ENCODE assay signal across 21 cellular contexts in the genomic region with DNA sequence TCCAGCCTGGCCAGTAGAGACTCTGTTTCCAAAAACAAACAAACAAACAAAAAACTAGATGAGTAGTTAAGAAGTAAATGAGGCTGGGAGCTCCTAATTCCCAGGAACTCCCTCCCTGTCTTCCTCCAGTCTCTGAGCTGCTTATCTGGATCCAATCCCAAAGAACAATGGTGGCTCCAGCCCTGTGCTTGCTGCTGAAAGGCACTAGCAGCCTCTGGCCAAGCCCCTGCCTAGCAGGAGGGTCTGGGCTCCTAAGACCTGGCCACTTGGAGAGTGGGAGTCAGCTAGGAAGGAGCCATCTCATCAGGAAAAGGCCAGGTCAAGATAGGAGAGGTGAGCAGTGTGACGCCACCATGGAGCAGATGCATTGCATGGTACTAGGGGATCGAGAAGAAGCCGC. TPM values are rescaled to one million over a fixed set of nuclear protein-coding genes. Genes with fewer than 3 reads are reported as not detected.
DNase-seq lines count a peak whose midpoint lies in the region; ATAC-seq and TF ChIP-seq lines count a peak whose summit lies in the region.
"Had no signal": no experiment of that assay in that cellular context is flagged by ENCODE, and none has a peak within 500 bp of the region (broad histone marks: within the 10 kb centered on the region; RNA-seq: fewer than 3 reads in every experiment).

No MANE protein-coding gene starts in this region.

- H3K4me1 Mint-ChIP-seq in central memory CD8-positive, alpha-beta T cell = peaks cover 51% of the 10 kb centered on the region
- H3K4me1 Mint-ChIP-seq in natural killer cell = peaks cover 35 to 43% of the 10 kb centered on the region in 2 donors

- intact Hi-C loops in heart right ventricle (cut with DNase I) = loop anchor here in 3 of 10 donors (5.0 to 10.0 kb wide), 3 partner anchors 40 to 273 kb away; a partner anchor contains a TSS
- intact Hi-C loops in left ventricle myocardium superior (cut with micrococcal nuclease) = no loop called here
- intact Hi-C loops in natural killer cell (cut with micrococcal nuclease) = no loop called here
- intact Hi-C loops in uterus (cut with DNase I; ENCODE audit: low total_unique reads) = loop anchor here (5.0 kb wide), 1 partner anchor 60 kb away; no protein-coding TSS in a partner anchor

- H3K9me3 Mint-ChIP-seq in central memory CD8-positive, alpha-beta T cell = no peaks in the 10 kb centered on the region
- peaks cover 0 to 3% of the 10 kb centered on the region in 2 donors for H3K9me3 Mint-ChIP-seq in natural killer cell
- H3K9me3 Mint-ChIP-seq: activated naive CD4-positive, alpha-beta T cell treated with anti-CD3 and anti-CD28 coated beads, Interleukin-2, amount 50 U/mL, for 24 hours had no signal

- peaks cover 70% of the 10 kb centered on the region for H3K36me3 Mint-ChIP-seq in central memory CD8-positive, alpha-beta T cell (ENCODE audit: insufficient read depth)
- H3K36me3 Mint-ChIP-seq in natural killer cell = peaks cover 16% of the 10 kb centered on the region

- no peak overlapping the region for H3K4me3 Mint-ChIP-seq in central memory CD8-positive, alpha-beta T cell
- no peak overlapping the region for H3K4me3 Mint-ChIP-seq in natural killer cell
- H3K4me3 Mint-ChIP-seq: activated naive CD4-positive, alpha-beta T cell treated with anti-CD3 and anti-CD28 coated beads, Interleukin-2, amount 50 U/mL, for 24 hours; CD14-positive monocyte; IgD-negative memory B cell; WTC11 had no signal

- DNase-seq in heart right ventricle (no peak), left ventricle myocardium superior (no peak), natural killer cell (no peak), uterus (no peak), HuH-7.5 (ENCODE audit: low spot score) (no peak), amygdala (lab: John Stamatoyannopoulos, UW) (no peak), GF-D8 (lab: John Stamatoyannopoulos, UW) (no peak)
- no peak for DNase-seq in central memory CD8-positive, alpha-beta T cell (ENCODE audit: low spot score in 2 of 2)
- DNase-seq: DMS53; lower lobe of right lung; NCI-H2107; NCI-H524; stimulated activated CD4-positive, alpha-beta T cell treated with anti-CD3 and anti-CD28 coated beads, Interleukin-2, amount 100 ng/mL, for 48 hours; T-helper 9 cell had no signal

- H3K4me1 ChIP-seq in heart right ventricle = peaks cover 6 to 64% (median 34%) of the 10 kb centered on the region in 9 donors
- H3K4me1 ChIP-seq in uterus = peaks cover 15 to 18% of the 10 kb centered on the region in 2 donors

- no peak for TF ChIP-seq CTCF in heart right ventricle (IDR thresholded peaks at IDR 0.05)
- TF ChIP-seq CTCF in natural killer cell (IDR thresholded peaks at IDR 0.05) = no peak
- TF ChIP-seq CTCF in uterus (IDR thresholded peaks at IDR 0.05) = no peak

- H3K4me3 ChIP-seq in heart right ventricle (no peak overlapping the region), uterus (no peak overlapping the region)
- H3K4me3 ChIP-seq: GM12878, lower lobe of right lung, skin epidermis had no signal

- 97% methylated on average over 3 of the region's 3 CpGs for WGBS in heart right ventricle, 2 donors

- H3K27ac ChIP-seq in heart right ventricle = peak overlapping the region in 9 of 10 donors; percentile 60 to 86 (median 75)
- peak overlapping the region; percentile 82 to 84 for H3K27ac ChIP-seq in uterus
- H3K27ac ChIP-seq: lower lobe of right lung had no signal

- H3K27me3 ChIP-seq in heart right ventricle (no peaks in the 10 kb centered on the region), uterus (no peaks in the 10 kb centered on the region)

- no peaks in the 10 kb centered on the region for H3K27me3 Mint-ChIP-seq in central memory CD8-positive, alpha-beta T cell
- H3K27me3 Mint-ChIP-seq in natural killer cell (ENCODE audit: low read depth in 2 of 2) = no peaks in the 10 kb centered on the region
- H3K27me3 Mint-ChIP-seq: activated naive CD4-positive, alpha-beta T cell treated with anti-CD3 and anti-CD28 coated beads, Interleukin-2, amount 50 U/mL, for 24 hours; IgD-negative memory B cell had no signal

- TF ChIP-seq POLR2A in uterus (IDR thresholded peaks at IDR 0.05) = no peak

- H3K27ac Mint-ChIP-seq in central memory CD8-positive, alpha-beta T cell (ENCODE audit: low read depth) = peak overlapping the region; percentile 80
- H3K27ac Mint-ChIP-seq in natural killer cell = peak overlapping the region; percentile 21 to 74
- H3K27ac Mint-ChIP-seq: activated naive CD4-positive, alpha-beta T cell treated with anti-CD3 and anti-CD28 coated beads, Interleukin-2, amount 50 U/mL, for 24 hours had no signal

- ATAC-seq in heart right ventricle (no peak), left ventricle myocardium superior (no peak), natural killer cell (no peak)
- no peak for ATAC-seq in central memory CD8-positive, alpha-beta T cell (replicated peaks; ENCODE audit: extremely low read depth, poor library complexity, severe bottlenecking)
- ATAC-seq: GM12878, lower lobe of right lung, SK-N-SH treated with all-trans-retinoic acid at 6 μM for 48 hours, WTC11 had no signal

- H3K9me3 ChIP-seq in heart right ventricle (peaks cover 0 to 4% (median 0%) of the 10 kb centered on the region in 11 donors), uterus (no peaks in the 10 kb centered on the region)
- H3K9me3 ChIP-seq: lower lobe of right lung had no signal

- H3K36me3 ChIP-seq in heart right ventricle (peaks cover 0 to 62% (median 20%) of the 10 kb centered on the region in 9 donors), uterus (no peaks in the 10 kb centered on the region)

RNA-seq across cellular contexts. Expression of a gene that starts 14.3 kb away (rescaled TPM):
- total RNA-seq in heart right ventricle (10 to 100 TPM; 60.5 to 92.4 (median 69.1) TPM), left ventricle myocardium superior (61.5 TPM), natural killer cell (100 to 1,000 TPM in 1 of 3 donors, 10 to 100 TPM in 2; 74.0 to 121 (median 90.2) TPM), uterus (10 to 100 TPM; 23.6 to 49.1 (median 36.3) TPM)
- 100 to 1,000 TPM in 1 of 2 donors, 10 to 100 TPM in 1; 68.8 to 146 TPM for polyA plus RNA-seq in heart right ventricle

RNA-seq across cellular contexts. Expression of a gene that starts 41.9 kb away (rescaled TPM):
- total RNA-seq in heart right ventricle (10 to 100 TPM in 6 of 10 donors, 1 to 10 TPM in 4; 4.0 to 14.0 (median 10.5) TPM), left ventricle myocardium superior (11.2 TPM), natural killer cell (10 to 100 TPM; 55.2 to 88.4 (median 79.2) TPM), uterus (10 to 100 TPM in 3 of 4 donors, 1 to 10 TPM in 1; 2.6 to 40.2 (median 19.5) TPM)
- 1 to 10 TPM; 6.1 to 7.6 TPM for polyA plus RNA-seq in heart right ventricle

RNA-seq across cellular contexts. Expression of a gene that starts 44.2 kb away (rescaled TPM):
- total RNA-seq in heart right ventricle (10 to 100 TPM; 39.8 to 79.9 (median 67.7) TPM), left ventricle myocardium superior (77.8 TPM), natural killer cell (10 to 100 TPM; 45.4 to 56.5 (median 54.7) TPM), uterus (100 to 1,000 TPM in 2 of 4 donors, 10 to 100 TPM in 2; 44.3 to 147 (median 99.0) TPM)
- polyA plus RNA-seq in heart right ventricle = 10 to 100 TPM; 42.4 to 44.5 TPM
